Comparison of ENCODE assay signal across 9 cellular contexts in the genomic region with DNA sequence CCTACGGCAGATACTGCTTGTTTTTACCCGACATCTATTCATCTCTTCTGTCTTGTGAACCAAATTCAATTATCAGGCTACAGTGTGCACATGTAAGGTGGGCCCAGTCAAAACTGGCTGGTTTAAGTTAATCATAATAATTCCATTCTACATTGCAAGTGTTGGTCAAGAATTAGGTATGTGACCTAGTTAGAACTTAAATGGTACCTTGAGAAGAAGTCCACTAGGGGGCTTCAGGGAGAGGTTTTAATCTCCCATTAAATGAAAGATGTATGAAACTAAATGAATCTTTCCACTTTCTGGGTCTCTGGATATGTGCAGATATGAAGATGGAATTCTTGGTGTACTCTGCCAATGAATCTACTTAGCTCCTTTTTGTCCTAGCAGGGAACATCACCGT.
DNase-seq lines count a peak whose midpoint lies in the region; ATAC-seq and TF ChIP-seq lines count a peak whose summit lies in the region.
"Had no signal": no experiment of that assay in that cellular context is flagged by ENCODE, and none has a peak within 500 bp of the region (broad histone marks: within the 10 kb centered on the region; RNA-seq: fewer than 3 reads in every experiment).

No MANE protein-coding gene starts in this region.

- no peak overlapping the region for H3K4me3 ChIP-seq in OCI-LY3 (ENCODE audit: low read length)
- H3K4me3 ChIP-seq in esophagus muscularis mucosa: no peak overlapping the region
- no peak overlapping the region for H3K4me3 ChIP-seq in smooth muscle cell
- H3K4me3 ChIP-seq: BLaER1 treated with 17β-estradiol and CSF1 and Interleukin-3, amounts not matched to agents 10 nM and 100 nM had no signal

- no peaks in the 10 kb centered on the region for H3K4me1 ChIP-seq in OCI-LY3 (ENCODE audit: low read length)
- H3K4me1 ChIP-seq in esophagus muscularis mucosa: no peaks in the 10 kb centered on the region
- H3K4me1 ChIP-seq in smooth muscle cell (ENCODE audit: low read depth): no peaks in the 10 kb centered on the region

- no peak overlapping the region for H3K4me2 ChIP-seq in OCI-LY3 (ENCODE audit: low read length)
- H3K4me2 ChIP-seq in smooth muscle cell: no peak overlapping the region
- H3K4me2 ChIP-seq: BLaER1 treated with 17β-estradiol and CSF1 and Interleukin-3, amounts not matched to agents 10 nM and 100 nM had no signal

- no peaks in the 10 kb centered on the region for H3K36me3 ChIP-seq in OCI-LY3 (replicated peaks; ENCODE audit: low read depth, low read length)
- peaks cover 0 to 15% (median 7%) of the 10 kb centered on the region in 4 donors for H3K36me3 ChIP-seq in esophagus muscularis mucosa
- peaks cover 3% of the 10 kb centered on the region for H3K36me3 ChIP-seq in smooth muscle cell (ENCODE audit: low read depth)

- TF ChIP-seq POLR2A in esophagus muscularis mucosa (IDR thresholded peaks at IDR 0.05; ENCODE audit: low read depth): no peak

- intact Hi-C loops in esophagus muscularis mucosa (cut with DNase I): no loop called here

- ATAC-seq in GM19463 (IDR thresholded peaks at IDR 0.05; ENCODE audit: unreplicated experiment) (no peak), GM21619 (IDR thresholded peaks at IDR 0.05; ENCODE audit: unreplicated experiment) (no peak)

- WGBS in esophagus muscularis mucosa: 92% methylated on average over 3 of the region's 3 CpGs
- 89% methylated on average over 3 of the region's 3 CpGs for WGBS in smooth muscle cell (ENCODE audit: low lambda C conversion rate)

- no peak overlapping the region for H2AFZ ChIP-seq in OCI-LY3 (ENCODE audit: low read depth, low read length)
- no peak overlapping the region for H2AFZ ChIP-seq in smooth muscle cell (ENCODE audit: low read depth)

- H3K9ac ChIP-seq in OCI-LY3 (ENCODE audit: low read length) (no peak overlapping the region), smooth muscle cell (ENCODE audit: low read depth) (no peak overlapping the region)
- H3K9ac ChIP-seq: BLaER1 treated with 17β-estradiol and CSF1 and Interleukin-3, amounts not matched to agents 10 nM and 100 nM had no signal

- H3K79me2 ChIP-seq in OCI-LY3 (ENCODE audit: low read length): no peaks in the 10 kb centered on the region
- H3K79me2 ChIP-seq in smooth muscle cell (ENCODE audit: low read depth): no peaks in the 10 kb centered on the region

- H3K27ac ChIP-seq in OCI-LY3 (ENCODE audit: low read length) (no peak overlapping the region), esophagus muscularis mucosa (replicated peaks in 1 of 4) (no peak overlapping the region), smooth muscle cell (ENCODE audit: low read depth) (no peak overlapping the region)
- H3K27ac ChIP-seq: BLaER1 treated with 17β-estradiol and CSF1 and Interleukin-3, amounts not matched to agents 10 nM and 100 nM had no signal

- TF ChIP-seq EP300 in esophagus muscularis mucosa (IDR thresholded peaks at IDR 0.05): no peak

- DNase-seq in NCI-H1694 treated with DMSO at 0.1 percent for 48 hours (lab: John Stamatoyannopoulos, UW): peak; percentile 23
- DNase-seq in NCI-H1694 (lab: John Stamatoyannopoulos, UW): no peak
- DNase-seq in esophagus muscularis mucosa (ENCODE audit: extremely low spot score): no peak
- DNase-seq in smooth muscle cell (lab: John Stamatoyannopoulos, UW; ENCODE audit: unreplicated experiment): no peak
- no peak for DNase-seq in NCI-H1105 treated with DMSO at 0.1 percent for 48 hours (lab: John Stamatoyannopoulos, UW)

- TF ChIP-seq CTCF in OCI-LY3 (IDR thresholded peaks at IDR 0.05; ENCODE audit: low read depth, low read length): peak; percentile 55
- TF ChIP-seq CTCF in esophagus muscularis mucosa (IDR thresholded peaks at IDR 0.05): peak; percentile 34 to 56 (median 35)
- TF ChIP-seq CTCF in smooth muscle cell (IDR thresholded peaks at IDR 0.05; ENCODE audit: borderline replicate concordance, insufficient read depth, poor library complexity, severe bottlenecking): peak; percentile 39

- H3F3A ChIP-seq in smooth muscle cell (ENCODE audit: low read depth): no peaks in the 10 kb centered on the region

- H3K27me3 ChIP-seq in OCI-LY3 (ENCODE audit: low read depth, low read length) (peaks cover 2% of the 10 kb centered on the region; the same call in 1 of the 2 replicates), esophagus muscularis mucosa (no peaks in the 10 kb centered on the region), smooth muscle cell (ENCODE audit: low read depth) (no peaks in the 10 kb centered on the region)
- H3K27me3 ChIP-seq: BLaER1 treated with 17β-estradiol and CSF1 and Interleukin-3, amounts not matched to agents 10 nM and 100 nM had no signal

- H3K9me3 ChIP-seq in OCI-LY3 (ENCODE audit: insufficient read depth, low read length) (no peaks in the 10 kb centered on the region), esophagus muscularis mucosa (no peaks in the 10 kb centered on the region), smooth muscle cell (replicated peaks; ENCODE audit: low read depth) (no peaks in the 10 kb centered on the region)

- H4K20me1 ChIP-seq in OCI-LY3 (ENCODE audit: insufficient read depth, low read length): no peaks in the 10 kb centered on the region
- no peaks in the 10 kb centered on the region for H4K20me1 ChIP-seq in smooth muscle cell (ENCODE audit: low read depth)
- H4K20me1 ChIP-seq: BLaER1 treated with 17β-estradiol and CSF1 and Interleukin-3, amounts not matched to agents 10 nM and 100 nM had no signal
